8 cellular contexts compared by ENCODE assay signal in the genomic region with DNA sequence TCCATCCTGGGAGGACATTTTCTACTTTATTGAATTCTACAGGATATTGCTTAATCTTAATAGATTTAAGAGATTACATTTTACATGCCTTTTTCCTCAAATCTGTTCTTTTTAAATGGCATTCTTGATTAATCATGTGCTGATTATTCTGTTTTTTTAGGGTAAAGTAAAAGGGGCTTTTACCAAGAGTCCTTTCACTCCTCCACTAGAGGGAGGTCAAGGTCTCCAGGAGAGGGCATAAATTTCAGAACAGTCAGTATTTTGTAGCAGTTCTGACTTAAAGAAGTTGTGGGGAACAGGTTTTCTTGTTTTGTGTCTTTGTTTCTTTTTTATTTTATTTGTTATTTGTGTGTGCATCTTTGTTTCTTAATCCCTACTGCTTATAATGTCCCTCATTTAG. TPM values are rescaled to one million over a fixed set of nuclear protein-coding genes. Genes with fewer than 3 reads are reported as not detected.
A peak's percentile ranks its signal among the peaks of the same experiment; 100 is the strongest.
DNase-seq lines count a peak whose midpoint lies in the region; ATAC-seq and TF ChIP-seq lines count a peak whose summit lies in the region.

No MANE protein-coding gene starts in this region.

- ATAC-seq in right lobe of liver (peak; percentile 79 to 84 (median 82)), GM19023 (IDR thresholded peaks at IDR 0.05; ENCODE audit: unreplicated experiment) (no peak), GM21786 (IDR thresholded peaks at IDR 0.05; ENCODE audit: unreplicated experiment) (no peak), HG03108 (IDR thresholded peaks at IDR 0.05; ENCODE audit: unreplicated experiment) (no peak)

- in situ Hi-C loops in brain microvascular endothelial cell (cut with HindIII; ENCODE audit: low pct_ligation_motif_present, low sequenced_read_pairs): loop anchor here (25.0 kb wide), 1 partner anchor 171 kb away; no protein-coding TSS in a partner anchor

- no peak for DNase-seq in GM12864 (ENCODE audit: low read depth)
- DNase-seq in Kasumi-1 (lab: John Stamatoyannopoulos, UW): peak; percentile 73 to 90
- DNase-seq in brain microvascular endothelial cell: no peak
- DNase-seq in right lobe of liver: no peak
- no peak for DNase-seq in NCI-H510A treated with DMSO at 0.1 percent for 48 hours (lab: John Stamatoyannopoulos, UW)

- no peaks in the 10 kb centered on the region for H3K27me3 ChIP-seq in brain microvascular endothelial cell (replicated peaks)
- no peaks in the 10 kb centered on the region for H3K27me3 ChIP-seq in right lobe of liver

- H3K27ac ChIP-seq in brain microvascular endothelial cell (no peak overlapping the region), right lobe of liver (no peak overlapping the region)

- H3K4me3 ChIP-seq in GM12864 (ENCODE audit: low read depth, low read length): no peak overlapping the region
- no peak overlapping the region for H3K4me3 ChIP-seq in brain microvascular endothelial cell (ENCODE audit: low read depth, low read length)
- no peak overlapping the region for H3K4me3 ChIP-seq in right lobe of liver

- H3K4me1 ChIP-seq in right lobe of liver: peaks cover 0 to 43% (median 13%) of the 10 kb centered on the region in 4 donors

- intact Hi-C loops in right lobe of liver (cut with DNase I): no loop called here

- H3K9me3 ChIP-seq in right lobe of liver: no peaks in the 10 kb centered on the region

- peak; percentile 47 for TF ChIP-seq CTCF in GM12864 (IDR thresholded peaks at IDR 0.05; ENCODE audit: low read depth, low read length, missing control alignments)
- peak; percentile 66 for TF ChIP-seq CTCF in brain microvascular endothelial cell (IDR thresholded peaks at IDR 0.05; ENCODE audit: low read depth, low read length, missing control alignments)
- TF ChIP-seq CTCF in right lobe of liver (IDR thresholded peaks at IDR 0.05): peak; percentile 60 to 71 (median 67)

- TF ChIP-seq POLR2A in right lobe of liver (IDR thresholded peaks at IDR 0.05): no peak

- H3K36me3 ChIP-seq in brain microvascular endothelial cell (replicated peaks) (peaks cover 86% of the 10 kb centered on the region), right lobe of liver (peaks cover 0 to 41% (median 23%) of the 10 kb centered on the region in 4 donors)

RNA-seq across cellular contexts. Expression of a gene that starts 25.4 kb away (rescaled TPM):
- total RNA-seq in right lobe of liver: 10 to 100 TPM in 4 of 6 experiments, 1 to 10 TPM in 2; 7.5 to 19.5 (median 11.8) TPM

Comparison
In these comparisons a context has a peak if more than half of its experiments do, and no peak if none do; other contexts are left out.
1. DNase-seq: peak in Kasumi-1 (2 of 2); none in GM12864 (single experiment), brain microvascular endothelial cell (single experiment), right lobe of liver (0 of 3) and NCI-H510A treated with DMSO at 0.1 percent for 48 hours (single experiment).
2. ATAC-seq: peak in right lobe of liver (4 of 4); none in GM19023 (single experiment), GM21786 (single experiment) and HG03108 (single experiment).
3. Peak in every context shown above with its lines, with median percentiles within 50 percentile points of each other: CTCF ChIP-seq.